8 cellular contexts compared by ENCODE assay signal in genomic region chr1:201982923-201983805, GRCh38. TPM values are rescaled to one million over a fixed set of nuclear protein-coding genes. Genes with fewer than 3 reads are reported as not detected.
DNase-seq lines count a peak whose midpoint lies in the region; ATAC-seq and FAIRE-seq lines count a peak whose summit lies in the region.

No MANE protein-coding gene starts in this region.

- H3K27me3 Mint-ChIP-seq in activated T-helper 17 cell treated with anti-CD3 and anti-CD28 coated beads, Interleukin-2, amount 50 U/mL, for 72 hours: no peaks in the 10 kb centered on the region
- no peaks in the 10 kb centered on the region for H3K27me3 Mint-ChIP-seq in natural killer cell treated with Interleukin-12 subunit alpha and Interleukin-12 subunit beta and Interleukin-15 and Interleukin-18, amount 100 ng/mL, for 72 hours

- peak overlapping the region; percentile 56 to 79 for H3K9ac ChIP-seq in stomach smooth muscle (ENCODE audit: low read length in 2 of 2)

- H3K9me3 ChIP-seq in stomach smooth muscle (ENCODE audit: control insufficient read depth in 2 of 2, low read length in 2 of 2): no peaks in the 10 kb centered on the region

- peak overlapping the region; percentile 61 to 88 for H3K4me3 ChIP-seq in stomach smooth muscle (ENCODE audit: low read length in 2 of 2)

- peak overlapping the region; percentile 96 for H3K4me3 Mint-ChIP-seq in activated T-helper 17 cell treated with anti-CD3 and anti-CD28 coated beads, Interleukin-2, amount 50 U/mL, for 72 hours
- peak overlapping the region; percentile 97 for H3K4me3 Mint-ChIP-seq in natural killer cell treated with Interleukin-12 subunit alpha and Interleukin-12 subunit beta and Interleukin-15 and Interleukin-18, amount 100 ng/mL, for 72 hours

- H3K27ac ChIP-seq in stomach smooth muscle (ENCODE audit: low read length): peak overlapping the region; percentile 49

- H3K36me3 ChIP-seq in stomach smooth muscle (ENCODE audit: control insufficient read depth in 2 of 2, insufficient read depth in 2 of 2, low read length in 2 of 2): no peaks in the 10 kb centered on the region

- ATAC-seq in GM21390 (IDR thresholded peaks at IDR 0.05; ENCODE audit: unreplicated experiment): peak; percentile 54
- ATAC-seq in activated T-helper 17 cell treated with anti-CD3 and anti-CD28 coated beads, Interleukin-2, amount 50 U/mL, for 72 hours (replicated peaks): peak; percentile 79
- ATAC-seq in natural killer cell treated with Interleukin-12 subunit alpha and Interleukin-12 subunit beta and Interleukin-15 and Interleukin-18, amount 100 ng/mL, for 72 hours: peak; percentile 72 to 83

- H3K36me3 Mint-ChIP-seq in activated T-helper 17 cell treated with anti-CD3 and anti-CD28 coated beads, Interleukin-2, amount 50 U/mL, for 72 hours (ENCODE audit: low read depth): peaks cover 10% of the 10 kb centered on the region
- H3K36me3 Mint-ChIP-seq in natural killer cell treated with Interleukin-12 subunit alpha and Interleukin-12 subunit beta and Interleukin-15 and Interleukin-18, amount 100 ng/mL, for 72 hours: no peaks in the 10 kb centered on the region

- H3K4me1 ChIP-seq in stomach smooth muscle (ENCODE audit: control insufficient read depth, insufficient read depth, low read length): peaks cover 13% of the 10 kb centered on the region

- FAIRE-seq in HTR-8/SVneo (lab: Jason Lieb, UNC): peak; percentile 86

- H3K4me1 Mint-ChIP-seq in activated T-helper 17 cell treated with anti-CD3 and anti-CD28 coated beads, Interleukin-2, amount 50 U/mL, for 72 hours: peaks cover 19% of the 10 kb centered on the region
- H3K4me1 Mint-ChIP-seq in natural killer cell treated with Interleukin-12 subunit alpha and Interleukin-12 subunit beta and Interleukin-15 and Interleukin-18, amount 100 ng/mL, for 72 hours (ENCODE audit: low read depth in 2 of 2): peaks cover 23 to 29% of the 10 kb centered on the region in 2 donors

- DNase-seq in DMS153 (lab: John Stamatoyannopoulos, UW) (peak; percentile 64), HTR-8/SVneo (ENCODE audit: insufficient read length, low spot score) (peak; percentile 80), RKO (ENCODE audit: low spot score) (peak; percentile 85), fibroblast of peridontal ligament (ENCODE audit: extremely low read depth) (peak; percentile 78)
- peak; percentile 74 for DNase-seq in natural killer cell treated with Interleukin-12 subunit alpha and Interleukin-12 subunit beta and Interleukin-15 and Interleukin-18, amount 100 ng/mL, for 72 hours (ENCODE audit: low spot score)

- no peaks in the 10 kb centered on the region for H3K9me3 Mint-ChIP-seq in activated T-helper 17 cell treated with anti-CD3 and anti-CD28 coated beads, Interleukin-2, amount 50 U/mL, for 72 hours
- H3K9me3 Mint-ChIP-seq in natural killer cell treated with Interleukin-12 subunit alpha and Interleukin-12 subunit beta and Interleukin-15 and Interleukin-18, amount 100 ng/mL, for 72 hours: no peaks in the 10 kb centered on the region

- no peaks in the 10 kb centered on the region for H3K27me3 ChIP-seq in stomach smooth muscle (ENCODE audit: control insufficient read depth in 1 of 2, insufficient read depth in 2 of 2, low read length in 2 of 2)

- peak overlapping the region; percentile 93 for H3K27ac Mint-ChIP-seq in activated T-helper 17 cell treated with anti-CD3 and anti-CD28 coated beads, Interleukin-2, amount 50 U/mL, for 72 hours
- peak overlapping the region; percentile 77 to 87 for H3K27ac Mint-ChIP-seq in natural killer cell treated with Interleukin-12 subunit alpha and Interleukin-12 subunit beta and Interleukin-15 and Interleukin-18, amount 100 ng/mL, for 72 hours

RNA-seq across cellular contexts. Expression of gene RNPEP, which starts 0.7 kb away (rescaled TPM):
- 10 to 100 TPM; 36.9 to 39.8 TPM for total RNA-seq in activated T-helper 17 cell treated with anti-CD3 and anti-CD28 coated beads, Interleukin-2, amount 50 U/mL, for 72 hours
- 10 to 100 TPM; 50.1 to 54.3 TPM for total RNA-seq in natural killer cell treated with Interleukin-12 subunit alpha and Interleukin-12 subunit beta and Interleukin-15 and Interleukin-18, amount 100 ng/mL, for 72 hours

RNA-seq across cellular contexts. Expression of gene ELF3, which starts 27.2 kb away (rescaled TPM):
- under 1 TPM; 0.32 to 0.64 TPM for total RNA-seq in activated T-helper 17 cell treated with anti-CD3 and anti-CD28 coated beads, Interleukin-2, amount 50 U/mL, for 72 hours
- under 1 TPM; 0.84 to 0.98 TPM for total RNA-seq in natural killer cell treated with Interleukin-12 subunit alpha and Interleukin-12 subunit beta and Interleukin-15 and Interleukin-18, amount 100 ng/mL, for 72 hours

RNA-seq across cellular contexts. Expression of gene TIMM17A, which starts 27.9 kb away (rescaled TPM):
- total RNA-seq in activated T-helper 17 cell treated with anti-CD3 and anti-CD28 coated beads, Interleukin-2, amount 50 U/mL, for 72 hours: 10 to 100 TPM; 40.5 to 93.4 TPM
- total RNA-seq in natural killer cell treated with Interleukin-12 subunit alpha and Interleukin-12 subunit beta and Interleukin-15 and Interleukin-18, amount 100 ng/mL, for 72 hours: 10 to 100 TPM; 81.5 to 89.5 TPM

RNA-seq across cellular contexts. Expression of gene LMOD1, which starts 36.8 kb away (rescaled TPM):
- total RNA-seq in activated T-helper 17 cell treated with anti-CD3 and anti-CD28 coated beads, Interleukin-2, amount 50 U/mL, for 72 hours: not detected
- not detected for total RNA-seq in natural killer cell treated with Interleukin-12 subunit alpha and Interleukin-12 subunit beta and Interleukin-15 and Interleukin-18, amount 100 ng/mL, for 72 hours

Comparison
In these comparisons a context has a peak if more than half of its experiments do, and no peak if none do; other contexts are left out.
1. Peak in every context shown above with its lines: DNase-seq, ATAC-seq, H3K4me3 ChIP-seq and H3K27ac ChIP-seq.